9 cellular contexts compared by ENCODE assay signal in the genomic region with DNA sequence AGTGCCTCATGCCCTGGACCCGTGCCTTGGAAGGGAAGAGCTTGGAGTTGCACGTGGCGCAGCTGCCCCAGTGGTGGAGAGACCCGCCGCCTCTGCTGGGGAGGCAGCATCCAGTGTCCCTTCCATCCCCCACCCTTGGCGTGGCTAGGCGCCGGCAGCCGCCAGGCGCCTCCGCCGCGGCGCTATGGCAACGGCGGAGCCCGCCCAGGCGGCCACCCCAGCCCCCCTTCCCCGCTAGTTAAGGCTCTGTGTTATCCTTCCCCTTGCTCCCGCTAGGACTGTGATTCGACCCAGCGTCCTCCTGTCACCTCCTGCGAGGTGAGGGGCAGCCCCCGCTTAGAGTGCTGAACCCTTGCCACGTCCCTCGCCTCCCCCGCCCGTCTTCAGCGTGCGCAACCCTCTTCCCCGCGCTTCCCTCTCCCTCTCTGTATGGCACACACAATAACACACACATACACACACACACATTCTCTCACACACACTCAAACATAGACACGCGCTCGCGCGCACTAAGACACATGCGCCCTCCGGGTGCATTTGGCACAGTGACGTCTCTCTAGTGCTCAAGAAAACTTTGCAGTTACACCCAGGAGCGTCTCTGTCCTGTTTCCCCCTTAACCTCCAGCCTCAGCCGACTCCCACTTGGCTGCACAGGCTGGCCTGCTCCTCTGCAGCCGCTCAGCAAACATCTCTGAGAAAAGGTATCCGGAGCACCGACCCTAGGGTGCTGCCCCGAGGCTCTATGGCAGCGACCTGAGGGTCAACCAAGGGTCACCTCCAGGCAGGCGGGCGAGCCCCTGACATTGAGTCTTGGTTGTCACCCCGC. TPM values are rescaled to one million over a fixed set of nuclear protein-coding genes. Genes with fewer than 3 reads are reported as not detected.
DNase-seq lines count a peak whose midpoint lies in the region; ATAC-seq and TF ChIP-seq lines count a peak whose summit lies in the region.
"Had no signal": no experiment of that assay in that cellular context is flagged by ENCODE, and none has a peak within 500 bp of the region (broad histone marks: within the 10 kb centered on the region; RNA-seq: fewer than 3 reads in every experiment).

No MANE protein-coding gene starts in this region.

- H3K9me3 ChIP-seq in CD8-positive, alpha-beta memory T cell (ENCODE audit: low read length) = no peaks in the 10 kb centered on the region

- no peaks in the 10 kb centered on the region for H3K36me3 Mint-ChIP-seq in progenitor cell of endocrine pancreas (ENCODE audit: insufficient read depth)
- H3K36me3 Mint-ChIP-seq in CD8-positive, alpha-beta memory T cell = peaks cover 0 to 4% (median 0%) of the 10 kb centered on the region in 3 donors

- peak overlapping the region; percentile 60 for H3K4me3 Mint-ChIP-seq in progenitor cell of endocrine pancreas (ENCODE audit: low read depth)
- no peak overlapping the region for H3K4me3 Mint-ChIP-seq in CD8-positive, alpha-beta memory T cell

- no peaks in the 10 kb centered on the region for H3K4me1 ChIP-seq in CD8-positive, alpha-beta memory T cell (ENCODE audit: insufficient read depth, low read length)

- peak; percentile 54 for DNase-seq in HCEC 1CT
- DNase-seq in SHP77 (lab: John Stamatoyannopoulos, UW) = peak; percentile 50 to 72
- DNase-seq in Right ventricle myocardium superior = no peak
- DNase-seq in progenitor cell of endocrine pancreas (ENCODE audit: low spot score, unreplicated experiment) = no peak
- DNase-seq in CD8-positive, alpha-beta memory T cell = no peak
- no peak for DNase-seq in NCI-H1930 (lab: John Stamatoyannopoulos, UW)
- DNase-seq in activated T-cell treated with anti-CD3 and anti-CD28 coated beads for 4 hours = no peak

- peak overlapping the region; percentile 2 for H3K27ac Mint-ChIP-seq in progenitor cell of endocrine pancreas
- H3K27ac Mint-ChIP-seq in CD8-positive, alpha-beta memory T cell = no peak overlapping the region

- ATAC-seq in Right ventricle myocardium superior (ENCODE audit: poor library complexity) = peak; percentile 72
- ATAC-seq: GM12878, K562 had no signal

- TF ChIP-seq CTCF in progenitor cell of endocrine pancreas (IDR thresholded peaks at IDR 0.05; ENCODE audit: unreplicated experiment) = no peak

- no peak overlapping the region for H3K4me3 ChIP-seq in CD8-positive, alpha-beta memory T cell (ENCODE audit: low read length)
- H3K4me3 ChIP-seq: GM12878, K562 had no signal

- H3K36me3 ChIP-seq in CD8-positive, alpha-beta memory T cell (ENCODE audit: insufficient read depth, low read length) = no peaks in the 10 kb centered on the region

- H3K27me3 ChIP-seq in CD8-positive, alpha-beta memory T cell (ENCODE audit: insufficient read depth, low read length, poor library complexity, severe bottlenecking) = peaks cover 6% of the 10 kb centered on the region

- H3K27ac ChIP-seq in CD8-positive, alpha-beta memory T cell (ENCODE audit: low read depth, low read length) = no peak overlapping the region

- H3K4me1 Mint-ChIP-seq in progenitor cell of endocrine pancreas (ENCODE audit: low read depth) = peaks cover 21% of the 10 kb centered on the region
- H3K4me1 Mint-ChIP-seq in CD8-positive, alpha-beta memory T cell = peaks cover 0 to 4% (median 0%) of the 10 kb centered on the region in 3 donors

- POLR2A ChIA-PET in CD8-positive, alpha-beta memory T cell (lab: Charles Lee) = no interaction called here

- CTCF ChIA-PET in CD8-positive, alpha-beta memory T cell (lab: Charles Lee) = no interaction called here

- intact Hi-C loops in Right ventricle myocardium superior (cut with DNase I) = no loop called here

- H3K27me3 Mint-ChIP-seq in progenitor cell of endocrine pancreas = peaks cover 46% of the 10 kb centered on the region
- peaks cover 39 to 46% of the 10 kb centered on the region in 2 donors for H3K27me3 Mint-ChIP-seq in CD8-positive, alpha-beta memory T cell

- no peaks in the 10 kb centered on the region for H3K9me3 Mint-ChIP-seq in progenitor cell of endocrine pancreas (ENCODE audit: low read depth)
- H3K9me3 Mint-ChIP-seq in CD8-positive, alpha-beta memory T cell = peaks cover 4 to 18% (median 13%) of the 10 kb centered on the region in 5 donors

RNA-seq across cellular contexts. Expression of a gene that starts 8.5 kb away (rescaled TPM):
- total RNA-seq in Right ventricle myocardium superior (5.5 TPM), progenitor cell of endocrine pancreas (6.3 and 7.6 TPM in 2 replicates)
- not detected for total RNA-seq in CD8-positive, alpha-beta memory T cell
- polyA plus RNA-seq in CD8-positive, alpha-beta memory T cell = not detected
- total RNA-seq: GM12878, K562 had no signal
- polyA plus RNA-seq: GM12878, K562 had no signal

Comparison
In these comparisons a context has a peak if more than half of its experiments do, and no peak if none do; other contexts are left out.
1. DNase-seq: peak in HCEC 1CT (single experiment) and SHP77 (2 of 2); none in Right ventricle myocardium superior (single experiment), progenitor cell of endocrine pancreas (single experiment), CD8-positive, alpha-beta memory T cell (0 of 5), NCI-H1930 (0 of 2) and activated T-cell treated with anti-CD3 and anti-CD28 coated beads for 4 hours (single experiment).